ENCODE assay signal across 10 cellular contexts in genomic region chr5:308672-309271, GRCh38. TPM values are rescaled to one million over a fixed set of nuclear protein-coding genes. Genes with fewer than 3 reads are reported as not detected.
DNase-seq lines count a peak whose midpoint lies in the region; ATAC-seq and TF ChIP-seq lines count a peak whose summit lies in the region.
"Had no signal": no experiment of that assay in that cellular context is flagged by ENCODE, and none has a peak within 500 bp of the region (broad histone marks: within the 10 kb centered on the region; RNA-seq: fewer than 3 reads in every experiment).

No MANE protein-coding gene starts in this region.

- no peaks in the 10 kb centered on the region for H3K9me3 Mint-ChIP-seq in WTC11

- H3K9me3 ChIP-seq in MG63, result no peaks in the 10 kb centered on the region
- no peaks in the 10 kb centered on the region for H3K9me3 ChIP-seq in upper lobe of left lung
- H3K9me3 ChIP-seq: pancreas had no signal

- H3K27me3 ChIP-seq in MG63 (no peaks in the 10 kb centered on the region), upper lobe of left lung (no peaks in the 10 kb centered on the region)
- H3K27me3 ChIP-seq: pancreas had no signal

- H3K4me3 ChIP-seq in MG63 (no peak overlapping the region), upper lobe of left lung (no peak overlapping the region)
- H3K4me3 ChIP-seq: pancreas had no signal

- H3K4me1 Mint-ChIP-seq in WTC11, result peaks cover 17% of the 10 kb centered on the region

- H3K36me3 Mint-ChIP-seq in WTC11, result peaks cover 6% of the 10 kb centered on the region

- H3K36me3 ChIP-seq in MG63 (peaks cover 27% of the 10 kb centered on the region), upper lobe of left lung (peaks cover 8 to 78% (median 38%) of the 10 kb centered on the region in 4 donors)

- H3K27ac Mint-ChIP-seq in WTC11, result peak overlapping the region; percentile 95

- no peaks in the 10 kb centered on the region for H3K27me3 Mint-ChIP-seq in WTC11 (ENCODE audit: low read depth)

- CTCF ChIA-PET in WTC11 (lab: Charles Lee), result interaction anchor here (0.9 to 1.9 kb wide), 8 partner anchors 8 to 123 kb away, joined by 3 to 19 read pairs (median 4); partner anchors contain the start of genes CCDC127, PDCD6 and SDHA

- DNase-seq in AG08395 (ENCODE audit: low spot score), result peak; percentile 43
- DNase-seq in WTC11 (ENCODE audit: low spot score), result no peak
- DNase-seq in kidney glomerular epithelial cell (lab: John Stamatoyannopoulos, UW), result peak; percentile 26
- no peak for DNase-seq in NCI-H1417 treated with DMSO at 0.1 percent for 48 hours (lab: John Stamatoyannopoulos, UW)
- DNase-seq in MG63, result no peak
- no peak for DNase-seq in upper lobe of left lung
- DNase-seq: MM.1S had no signal

- TF ChIP-seq CTCF in WTC11 (IDR thresholded peaks at IDR 0.05) (no peak), upper lobe of left lung (IDR thresholded peaks at IDR 0.05) (peak in 1 of 6 experiments; percentile 5)

- H3K27ac ChIP-seq in upper lobe of left lung, result no peak overlapping the region
- H3K27ac ChIP-seq: pancreas had no signal

- TF ChIP-seq POLR2A in upper lobe of left lung (IDR thresholded peaks at IDR 0.05), result no peak

- WGBS in upper lobe of left lung, 2 donors, result 74 to 80% methylated on average over 18 of the region's 18 CpGs

- no peaks in the 10 kb centered on the region for H3K4me1 ChIP-seq in upper lobe of left lung
- H3K4me1 ChIP-seq: pancreas had no signal

- no peak overlapping the region for H3K4me3 Mint-ChIP-seq in WTC11

- ATAC-seq in GM18868 (IDR thresholded peaks at IDR 0.05; ENCODE audit: unreplicated experiment) (peak; percentile 67), WTC11 (peak; percentile 55), HG03432 (IDR thresholded peaks at IDR 0.05; ENCODE audit: unreplicated experiment) (no peak), upper lobe of left lung (ENCODE audit: low FRiP score in 2 of 2) (no peak)
- ATAC-seq: pancreas had no signal

- POLR2A ChIA-PET in WTC11 (lab: Charles Lee), result interaction anchor here (0.6 kb wide), 1 partner anchor 15 kb away, joined by 3 read pairs; no protein-coding TSS in a partner anchor

- TF ChIP-seq EP300 in upper lobe of left lung (IDR thresholded peaks at IDR 0.05), result no peak

TF ChIP-seq in WTC11, 78 proteins besides CTCF, POLR2A, EP300 and RAD21:
- TF ChIP-seq ZNF416 (CRISPR knock-in tag; IDR thresholded peaks at IDR 0.05) (no peak), ZNF281 (CRISPR knock-in tag; IDR thresholded peaks at IDR 0.05) (no peak), ESRRA (CRISPR knock-in tag; IDR thresholded peaks at IDR 0.05; ENCODE audit: borderline replicate concordance) (no peak), EMX1 (CRISPR knock-in tag; IDR thresholded peaks at IDR 0.05) (no peak), TP53 (CRISPR knock-in tag; IDR thresholded peaks at IDR 0.05) (no peak)
TF ChIP-seq in WTC11: peak in this region for 0.

RNA-seq across cellular contexts. Expression of gene AHRR, which starts 12.7 kb away (rescaled TPM):
- total RNA-seq in WTC11 (2021) (4.5 to 9.7 TPM (median 7.0 TPM) in 3 replicates), upper lobe of left lung (1 to 10 TPM; 1.3 to 8.6 (median 4.4) TPM)
- 20.6 and 24.5 TPM in 2 replicates for total RNA-seq in MG63 (2014; rRNA removed; shearing (Covaris generic); ENCODE audit: low replicate concordance)

RNA-seq across cellular contexts. Expression of gene PDCD6, which starts 37.3 kb away (rescaled TPM):
- total RNA-seq in WTC11 (2021) (80.4 to 86.8 TPM (median 83.6 TPM) in 3 replicates), upper lobe of left lung (10 to 100 TPM; 63.9 to 79.7 (median 73.5) TPM)
- total RNA-seq in MG63 (2014; rRNA removed; shearing (Covaris generic); ENCODE audit: low replicate concordance), result 107 and 139 TPM in 2 replicates

Comparison
In these comparisons a context has a peak if more than half of its experiments do, and no peak if none do; other contexts are left out.
1. DNase-seq: peak in AG08395 (single experiment) and kidney glomerular epithelial cell (single experiment); none in WTC11 (single experiment), NCI-H1417 treated with DMSO at 0.1 percent for 48 hours (single experiment), MG63 (single experiment) and upper lobe of left lung (0 of 2).
2. ATAC-seq: peak in GM18868 (single experiment) and WTC11 (single experiment); none in HG03432 (single experiment) and upper lobe of left lung (0 of 2).